In the genomic region with DNA sequence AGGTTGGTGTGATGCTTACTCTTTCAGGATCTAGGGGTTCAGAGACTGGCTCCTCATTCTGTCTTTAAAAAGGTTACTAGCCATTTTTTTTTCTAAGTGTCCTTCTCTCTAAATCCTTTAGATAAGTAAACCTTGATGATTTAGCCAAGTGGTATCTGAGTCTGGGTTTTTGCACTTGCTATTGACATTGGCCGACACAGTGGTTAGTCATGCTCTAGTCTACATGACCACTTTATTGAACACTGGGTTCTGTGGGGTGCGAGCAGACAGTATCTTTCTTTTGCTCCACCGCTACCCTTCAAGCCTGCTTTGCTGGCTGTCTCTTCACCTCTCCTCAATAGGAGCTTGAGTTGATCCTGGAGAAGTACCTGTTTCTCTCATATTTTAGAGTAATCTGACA, we compare ENCODE assay signal across 1 cellular context.
TF ChIP-seq lines count a peak whose summit lies in the region.

No MANE protein-coding gene starts in this region.

TF ChIP-seq in A549, 52 proteins besides CTCF, POLR2A, EP300 and RAD21 (continued from another document):
- TF ChIP-seq HDAC2 (IDR thresholded peaks at IDR 0.05) (no peak), JUN (IDR thresholded peaks at IDR 0.05) (no peak), BHLHE40 (IDR thresholded peaks at IDR 0.05; ENCODE audit: low read depth, low read length) (no peak), PHF8 (IDR thresholded peaks at IDR 0.05; ENCODE audit: borderline replicate concordance, low read depth) (no peak), FOSL2 (IDR thresholded peaks at IDR 0.05) (no peak), FOSL2 (CRISPR knock-in tag; IDR thresholded peaks at IDR 0.05) (no peak), CHD4 (IDR thresholded peaks at IDR 0.05; ENCODE audit: borderline replicate concordance) (no peak), SMC3 (IDR thresholded peaks at IDR 0.05) (no peak)
- TF ChIP-seq, protein P1, sequence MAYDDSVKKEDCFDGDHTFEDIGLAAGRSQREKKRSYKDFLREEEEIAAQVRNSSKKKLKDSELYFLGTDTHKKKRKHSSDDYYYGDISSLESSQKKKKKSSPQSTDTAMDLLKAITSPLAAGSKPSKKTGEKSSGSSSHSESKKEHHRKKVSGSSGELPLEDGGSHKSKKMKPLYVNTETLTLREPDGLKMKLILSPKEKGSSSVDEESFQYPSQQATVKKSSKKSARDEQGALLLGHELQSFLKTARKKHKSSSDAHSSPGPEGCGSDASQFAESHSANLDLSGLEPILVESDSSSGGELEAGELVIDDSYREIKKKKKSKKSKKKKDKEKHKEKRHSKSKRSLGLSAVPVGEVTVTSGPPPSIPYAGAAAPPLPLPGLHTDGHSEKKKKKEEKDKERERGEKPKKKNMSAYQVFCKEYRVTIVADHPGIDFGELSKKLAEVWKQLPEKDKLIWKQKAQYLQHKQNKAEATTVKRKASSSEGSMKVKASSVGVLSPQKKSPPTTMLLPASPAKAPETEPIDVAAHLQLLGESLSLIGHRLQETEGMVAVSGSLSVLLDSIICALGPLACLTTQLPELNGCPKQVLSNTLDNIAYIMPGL (CRISPR knock-in tag; IDR thresholded peaks at IDR 0.05; ENCODE audit: borderline replicate concordance), result no peak
TF ChIP-seq in A549: peak in this region for 0.
